In genomic region chr4:80183196-80184052, GRCh38 we compare ENCODE assay signal across 8 cellular contexts. TPM values are rescaled to one million over a fixed set of nuclear protein-coding genes. Genes with fewer than 3 reads are reported as not detected.
A peak's percentile ranks its signal among the peaks of the same experiment; 100 is the strongest.
DNase-seq lines count a peak whose midpoint lies in the region; ATAC-seq, FAIRE-seq and TF ChIP-seq lines count a peak whose summit lies in the region.

No MANE protein-coding gene starts in this region.

- H3K4me2 ChIP-seq in endothelial cell of umbilical vein (ENCODE audit: insufficient read depth, low read length), result peak overlapping the region; percentile 93

- peak overlapping the region; percentile 98 for H2AFZ ChIP-seq in endothelial cell of umbilical vein (ENCODE audit: low read depth, low read length)

- CTCF ChIA-PET in endothelial cell of umbilical vein (lab: Charles Lee), result interaction anchor here (1.2 to 9.8 kb wide), 13 partner anchors 11 to 807 kb away, joined by 3 to 104 read pairs (median 6); partner anchors contain the start of gene ANTXR2
- CTCF ChIA-PET in naive thymus-derived CD4-positive, alpha-beta T cell (lab: Charles Lee), result interaction anchor here (0.9 to 8.8 kb wide), 11 partner anchors 12 to 111 kb away, joined by 3 to 154 read pairs (median 8); partner anchors contain the start of gene ANTXR2

- peaks cover 27% of the 10 kb centered on the region for H3K4me1 ChIP-seq in endothelial cell of umbilical vein (ENCODE audit: control insufficient read depth, extremely low read depth, insufficient read depth, low read length)
- H3K4me1 ChIP-seq in naive thymus-derived CD4-positive, alpha-beta T cell (ENCODE audit: control insufficient read depth in 2 of 2, insufficient read depth in 2 of 2, low read length in 2 of 2), result peaks cover 28 to 34% of the 10 kb centered on the region in 2 donors

- H3K27me3 ChIP-seq in endothelial cell of umbilical vein (ENCODE audit: control insufficient read depth in 2 of 2, insufficient read depth in 2 of 2, low read length in 2 of 2), result peaks cover 35 to 40% of the 10 kb centered on the region in 2 experiments
- no peaks in the 10 kb centered on the region for H3K27me3 ChIP-seq in naive thymus-derived CD4-positive, alpha-beta T cell (ENCODE audit: control insufficient read depth in 2 of 2, insufficient read depth in 2 of 2, low read length in 2 of 2)

- no peaks in the 10 kb centered on the region for H3K9me1 ChIP-seq in endothelial cell of umbilical vein (replicated peaks; ENCODE audit: control insufficient read depth, extremely low read depth, insufficient read depth, low read length)

- ATAC-seq in HG03135 (IDR thresholded peaks at IDR 0.05; ENCODE audit: unreplicated experiment), result peak; percentile 49
- ATAC-seq in naive thymus-derived CD4-positive, alpha-beta T cell, result peak; percentile 48

- H3K4me3 Mint-ChIP-seq in naive thymus-derived CD4-positive, alpha-beta T cell, result peak overlapping the region; percentile 94 to 100 (median 96)

- DNase-seq in NOMO-1 treated with DMSO at 0.1 percent for 48 hours (lab: John Stamatoyannopoulos, UW; ENCODE audit: unreplicated experiment) (peak; percentile 34), NOMO-1 treated with dmso at 0.1 percent for 144 hours (lab: John Stamatoyannopoulos, UW; ENCODE audit: unreplicated experiment) (no peak), T-helper 9 cell (peak; percentile 28), endothelial cell of umbilical vein (ENCODE audit: low read depth, low spot score) (no peak), cerebellar nuclear complex (lab: John Stamatoyannopoulos, UW) (no peak), SW 1271 (lab: John Stamatoyannopoulos, UW) (no peak)
- peak in 2 of 9 donors; percentile 22 to 42 for DNase-seq in naive thymus-derived CD4-positive, alpha-beta T cell

- POLR2A ChIA-PET in endothelial cell of umbilical vein (lab: Charles Lee), result no interaction called here
- POLR2A ChIA-PET in naive thymus-derived CD4-positive, alpha-beta T cell (lab: Charles Lee), result interaction anchor here (0.6 to 8.3 kb wide), 15 partner anchors 11 to 111 kb away, joined by 3 to 95 read pairs (median 5); partner anchors contain the start of gene ANTXR2

- H3K27ac Mint-ChIP-seq in naive thymus-derived CD4-positive, alpha-beta T cell, result peak overlapping the region; percentile 11 to 98 (median 92)

- H3K4me3 ChIP-seq in endothelial cell of umbilical vein (replicated peaks in 1 of 3; ENCODE audit: insufficient read depth in 1 of 3, low read depth in 1 of 3, low read length in 3 of 3), result peak overlapping the region; percentile 56 to 99 (median 68)
- peak overlapping the region; percentile 98 for H3K4me3 ChIP-seq in naive thymus-derived CD4-positive, alpha-beta T cell (ENCODE audit: low read length)

- no peaks in the 10 kb centered on the region for H3K9me3 ChIP-seq in endothelial cell of umbilical vein (replicated peaks; ENCODE audit: control insufficient read depth, insufficient read depth, low read length)
- H3K9me3 ChIP-seq in naive thymus-derived CD4-positive, alpha-beta T cell (ENCODE audit: control insufficient read depth in 2 of 3, low read length in 3 of 3), result peaks cover 0 to 9% (median 4%) of the 10 kb centered on the region in 3 experiments

- H3K9ac ChIP-seq in endothelial cell of umbilical vein (replicated peaks; ENCODE audit: extremely low read depth, insufficient read depth, low read length), result peak overlapping the region; percentile 32

- TF ChIP-seq CTCF in endothelial cell of umbilical vein (IDR thresholded peaks at IDR 0.05; ENCODE audit: extremely low read depth in 1 of 2, insufficient read depth in 1 of 2, low read depth in 1 of 2, low read length in 2 of 2), result no peak

- FAIRE-seq in endothelial cell of umbilical vein (lab: Jason Lieb, UNC), result peak; percentile 62

- no TSS peak for BruUV-seq in endothelial cell of umbilical vein (replicated peaks; lab: Mats Ljungman, UMichigan)

- peaks cover 0 to 34% (median 0%) of the 10 kb centered on the region in 5 donors for H3K27me3 Mint-ChIP-seq in naive thymus-derived CD4-positive, alpha-beta T cell

- intact Hi-C loops in endothelial cell of umbilical vein (cut with micrococcal nuclease), result loop anchor here (1.0 to 2.0 kb wide), 5 partner anchors 19 to 1231 kb away; partner anchors contain the start of gene ANTXR2
- intact Hi-C loops in naive thymus-derived CD4-positive, alpha-beta T cell (cut with micrococcal nuclease), result loop anchor here (1.0 to 10.0 kb wide), 15 partner anchors 10 to 1409 kb away; partner anchors contain the start of genes ANTXR2 (in 2 of the 2), BMP2K (in 1 of the 2) and PAQR3 (in 1 of the 2)

- no peaks in the 10 kb centered on the region for H3K36me3 ChIP-seq in endothelial cell of umbilical vein (ENCODE audit: control insufficient read depth in 2 of 2, extremely low read depth in 1 of 2, insufficient read depth in 2 of 2, low read length in 2 of 2)
- peaks cover 0 to 5% (median 0%) of the 10 kb centered on the region in 3 experiments for H3K36me3 ChIP-seq in naive thymus-derived CD4-positive, alpha-beta T cell (ENCODE audit: control insufficient read depth in 2 of 3, insufficient read depth in 3 of 3, low read length in 3 of 3)

- H3K36me3 Mint-ChIP-seq in naive thymus-derived CD4-positive, alpha-beta T cell, result peaks cover 6 to 33% (median 8%) of the 10 kb centered on the region in 5 donors

- no peak overlapping the region for H3K27ac ChIP-seq in endothelial cell of umbilical vein (ENCODE audit: insufficient read depth, low read depth, low read length)
- peak overlapping the region; percentile 84 for H3K27ac ChIP-seq in naive thymus-derived CD4-positive, alpha-beta T cell (ENCODE audit: low read depth, low read length)

- H3K79me2 ChIP-seq in endothelial cell of umbilical vein (ENCODE audit: control insufficient read depth, insufficient read depth, low read length), result no peaks in the 10 kb centered on the region

- TF ChIP-seq POLR2A in endothelial cell of umbilical vein (IDR thresholded peaks at IDR 0.05; ENCODE audit: low read depth, low read length), result no peak

- peaks cover 0 to 21% (median 11%) of the 10 kb centered on the region in 11 donors for H3K9me3 Mint-ChIP-seq in naive thymus-derived CD4-positive, alpha-beta T cell

- peaks cover 26 to 56% (median 49%) of the 10 kb centered on the region in 7 donors for H3K4me1 Mint-ChIP-seq in naive thymus-derived CD4-positive, alpha-beta T cell

- H4K20me1 ChIP-seq in endothelial cell of umbilical vein (replicated peaks; ENCODE audit: control insufficient read depth, extremely low read depth, insufficient read depth, low read length), result no peaks in the 10 kb centered on the region

- dilution Hi-C loops in endothelial cell of umbilical vein (cut with MboI; ENCODE audit: extremely low pct_ligation_motif_present, low sequenced_read_pairs), result no loop called here

TF ChIP-seq in endothelial cell of umbilical vein, 7 proteins besides CTCF, POLR2A, EP300 and RAD21:
- no peak for TF ChIP-seq POLR2AphosphoS5 (IDR thresholded peaks at IDR 0.05; ENCODE audit: insufficient read depth, low read depth, low read length)
- TF ChIP-seq FOS (IDR thresholded peaks at IDR 0.05; ENCODE audit: borderline replicate concordance, insufficient read depth, low read length), result no peak
- no peak for TF ChIP-seq GATA2 (IDR thresholded peaks at IDR 0.05; ENCODE audit: insufficient read depth, insufficient read length, low read depth, low read length)
- TF ChIP-seq MYC (IDR thresholded peaks at IDR 0.05; ENCODE audit: low read depth, low read length), result no peak
- TF ChIP-seq, protein P1, sequence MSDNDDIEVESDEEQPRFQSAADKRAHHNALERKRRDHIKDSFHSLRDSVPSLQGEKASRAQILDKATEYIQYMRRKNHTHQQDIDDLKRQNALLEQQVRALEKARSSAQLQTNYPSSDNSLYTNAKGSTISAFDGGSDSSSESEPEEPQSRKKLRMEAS (IDR thresholded peaks at IDR 0.05; ENCODE audit: insufficient read depth, insufficient read length), result no peak
- TF ChIP-seq JUN (IDR thresholded peaks at IDR 0.05; ENCODE audit: borderline replicate concordance, insufficient read depth, insufficient read length, low read depth), result no peak
- no peak for TF ChIP-seq EZH2 (IDR thresholded peaks at IDR 0.05; ENCODE audit: borderline replicate concordance, low read depth, low read length, severe bottlenecking)
TF ChIP-seq in endothelial cell of umbilical vein: peak in this region for 0.

RNA-seq across cellular contexts. Expression of gene PRDM8, which starts 13.9 kb away (rescaled TPM):
- 0.42 and 0.82 TPM in 2 replicates for total RNA-seq in endothelial cell of umbilical vein
- 0.28 and 0.67 TPM in 2 replicates for polyA plus RNA-seq in endothelial cell of umbilical vein
- 0.34 TPM in 2 replicates for polyA plus RNA-seq in endothelial cell of umbilical vein (2011; cell fraction: cytosol; rRNA removed)
- polyA plus RNA-seq in endothelial cell of umbilical vein (2011; cell fraction: nucleus; rRNA removed), result 2.3 and 2.5 TPM in 2 replicates
- 1.2 TPM in 2 replicates for polyA plus RNA-seq in endothelial cell of umbilical vein (2012)
- polyA minus RNA-seq in endothelial cell of umbilical vein, result 0.22 and 0.34 TPM in 2 replicates
- not detected for polyA minus RNA-seq in endothelial cell of umbilical vein (2011; cell fraction: cytosol; rRNA and poly(A)+ RNA removed)
- polyA minus RNA-seq in endothelial cell of umbilical vein (2011; cell fraction: nucleus; rRNA and poly(A)+ RNA removed), result 1.3 and 1.9 TPM in 2 replicates
- total RNA-seq in naive thymus-derived CD4-positive, alpha-beta T cell, result 10 to 100 TPM in 3 of 5 experiments, 1 to 10 TPM in 2; 4.2 to 13.7 (median 10.4) TPM
- polyA plus RNA-seq in naive thymus-derived CD4-positive, alpha-beta T cell, result 1 to 10 TPM; 1.3 to 2.5 TPM

Comparison
In these comparisons a context has a peak if more than half of its experiments do, and no peak if none do; other contexts are left out.
1. DNase-seq: peak in NOMO-1 treated with DMSO at 0.1 percent for 48 hours (single experiment) and T-helper 9 cell (single experiment); none in NOMO-1 treated with dmso at 0.1 percent for 144 hours (single experiment), endothelial cell of umbilical vein (single experiment), cerebellar nuclear complex (0 of 2) and SW 1271 (0 of 2).